In the genomic region with DNA sequence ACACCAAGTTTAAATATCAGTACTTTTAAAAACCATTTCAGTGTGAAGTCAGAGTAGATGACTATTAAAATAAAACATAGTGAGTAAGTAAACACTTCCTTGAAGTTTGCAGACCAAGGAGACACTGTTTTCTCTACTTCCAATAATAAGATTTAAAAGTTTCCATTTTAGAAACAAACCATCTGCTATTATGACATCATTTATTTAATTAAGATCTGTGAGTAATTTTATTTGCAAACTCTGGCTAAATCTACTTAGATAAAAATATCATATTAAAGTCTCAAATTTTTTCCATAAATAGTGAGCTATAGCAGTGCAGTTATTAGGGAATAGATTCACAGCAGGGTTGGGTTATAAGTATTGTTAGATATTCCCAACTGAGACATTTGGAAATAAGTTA, we compare ENCODE assay signal across 25 cellular contexts.
DNase-seq lines count a peak whose midpoint lies in the region; ATAC-seq, FAIRE-seq and TF ChIP-seq lines count a peak whose summit lies in the region.
"Had no signal": no experiment of that assay in that cellular context is flagged by ENCODE, and none has a peak within 500 bp of the region (broad histone marks: within the 10 kb centered on the region; RNA-seq: fewer than 3 reads in every experiment).

No MANE protein-coding gene starts in this region.

- H3K9me3 ChIP-seq in SK-N-SH, result no peaks in the 10 kb centered on the region
- H3K9me3 ChIP-seq in pancreas, result no peaks in the 10 kb centered on the region
- H3K9me3 ChIP-seq: A549; BLaER1 treated with 17β-estradiol and CSF1 and Interleukin-3, amounts not matched to agents 10 nM and 100 nM had no signal

- H3K4me3 ChIP-seq in SK-N-SH (ENCODE audit: low read depth in 2 of 2, low read length in 1 of 2), result no peak overlapping the region
- H3K4me3 ChIP-seq in pancreas, result no peak overlapping the region
- H3K4me3 ChIP-seq: A549; BLaER1 treated with 17β-estradiol and CSF1 and Interleukin-3, amounts not matched to agents 10 nM and 100 nM; GM12878 had no signal

- H3K36me3 ChIP-seq in SK-N-SH (replicated peaks in 1 of 2; ENCODE audit: control insufficient read depth in 1 of 2, insufficient read depth in 2 of 2, low read length in 1 of 2) (no peaks in the 10 kb centered on the region), pancreas (no peaks in the 10 kb centered on the region)
- H3K36me3 ChIP-seq: BLaER1 treated with 17β-estradiol and CSF1 and Interleukin-3, amounts not matched to agents 10 nM and 100 nM had no signal

- H3K9ac ChIP-seq in SK-N-SH, result no peak overlapping the region
- H3K9ac ChIP-seq: BLaER1 treated with 17β-estradiol and CSF1 and Interleukin-3, amounts not matched to agents 10 nM and 100 nM had no signal

- no peak for DNase-seq in SK-N-SH
- no peak for DNase-seq in pancreas
- DNase-seq in activated CD4-positive, alpha-beta T cell treated with anti-CD3 and anti-CD28 coated beads, Interleukin-2, amount 50 U/mL, for 1 hour, result no peak
- DNase-seq in activated CD4-positive, CD25-positive, alpha-beta regulatory T cell (lab: John Stamatoyannopoulos, UW), result no peak
- DNase-seq: AML-193; CD4-positive, alpha-beta memory T cell; CD4-positive, CD25-positive, alpha-beta regulatory T cell; CD8-positive, alpha-beta memory T cell; COR-L47; DMS 273 treated with DMSO at 0.1 percent for 48 hours; DMS153; DMS53; DMS79; DND-41; EL; GDM1 had no signal

- H2AFZ ChIP-seq in SK-N-SH (ENCODE audit: low read depth), result no peak overlapping the region

- TF ChIP-seq EP300 in SK-N-SH (IDR thresholded peaks at IDR 0.05; ENCODE audit: borderline replicate concordance in 1 of 2, low read depth in 1 of 2, low read length in 1 of 2), result no peak

- no peaks in the 10 kb centered on the region for H3F3A ChIP-seq in SK-N-SH (replicated peaks; ENCODE audit: insufficient read depth)

- H3K27ac ChIP-seq in SK-N-SH (ENCODE audit: low read depth in 2 of 2, low read length in 1 of 2) (no peak overlapping the region), pancreas (no peak overlapping the region)
- H3K27ac ChIP-seq: 22Rv1; A549; BLaER1 treated with 17β-estradiol and CSF1 and Interleukin-3, amounts not matched to agents 10 nM and 100 nM had no signal

- H3K4me1 ChIP-seq in SK-N-SH (ENCODE audit: control insufficient read depth in 1 of 2, insufficient read depth in 2 of 2, low read depth in 1 of 2, low read length in 1 of 2), result no peaks in the 10 kb centered on the region
- peaks cover 0 to 8% (median 0%) of the 10 kb centered on the region in 3 donors for H3K4me1 ChIP-seq in pancreas
- H3K4me1 ChIP-seq: A549; BLaER1 treated with 17β-estradiol and CSF1 and Interleukin-3, amounts not matched to agents 10 nM and 100 nM had no signal

- H3K4me2 ChIP-seq in SK-N-SH, result no peak overlapping the region
- H3K4me2 ChIP-seq: A549; BLaER1 treated with 17β-estradiol and CSF1 and Interleukin-3, amounts not matched to agents 10 nM and 100 nM had no signal

- CTCF ChIA-PET in SK-N-SH (lab: Yijun Ruan, JAX), result interaction anchor here (0.8 kb wide), 1 partner anchor 962 kb away, joined by 3 read pairs; no protein-coding TSS in a partner anchor

- no peaks in the 10 kb centered on the region for H3K9me2 ChIP-seq in SK-N-SH

- H4K20me1 ChIP-seq in SK-N-SH (ENCODE audit: insufficient read depth), result no peaks in the 10 kb centered on the region
- H4K20me1 ChIP-seq: BLaER1 treated with 17β-estradiol and CSF1 and Interleukin-3, amounts not matched to agents 10 nM and 100 nM had no signal

- ATAC-seq in SK-N-SH treated with all-trans-retinoic acid at 6 μM for 48 hours, result no peak
- ATAC-seq in pancreas, result peak in 3 of 4 donors; percentile 35 to 38 (median 37)
- ATAC-seq: A549, GM12878 had no signal

- no peak for TF ChIP-seq RAD21 in SK-N-SH (IDR thresholded peaks at IDR 0.05; ENCODE audit: low read length)

- FAIRE-seq in endometrium (lab: Jason Lieb, UNC), result peak; percentile 74
- peak; percentile 70 for FAIRE-seq in islet of Langerhans (lab: Jason Lieb, UNC)
- FAIRE-seq in pancreas (lab: Jason Lieb, UNC), result peak; percentile 59
- FAIRE-seq: A549, GM12878, GM12892, GM18507 had no signal

- H3K79me2 ChIP-seq in SK-N-SH (ENCODE audit: insufficient read depth), result no peaks in the 10 kb centered on the region

- POLR2A ChIA-PET in SK-N-SH (lab: Yijun Ruan, JAX), result no interaction called here

- H3K27me3 ChIP-seq in SK-N-SH (ENCODE audit: insufficient read depth) (no peaks in the 10 kb centered on the region), pancreas (no peaks in the 10 kb centered on the region)
- H3K27me3 ChIP-seq: BLaER1 treated with 17β-estradiol and CSF1 and Interleukin-3, amounts not matched to agents 10 nM and 100 nM had no signal

- intact Hi-C loops in pancreas (cut with DNase I), result no loop called here

- TF ChIP-seq CTCF in SK-N-SH (IDR thresholded peaks at IDR 0.05) (no peak), pancreas (IDR thresholded peaks at IDR 0.05) (no peak)

TF ChIP-seq in SK-N-SH treated with all-trans-retinoic acid at 6 μM for 48 hours, 23 proteins besides CTCF, POLR2A, EP300 and RAD21 (continues in another document):
- no peak for TF ChIP-seq ESRRG (CRISPR knock-in tag; IDR thresholded peaks at IDR 0.05)
- TF ChIP-seq ZNF70 (CRISPR knock-in tag; IDR thresholded peaks at IDR 0.05), result no peak
- TF ChIP-seq ZNF565 (CRISPR knock-in tag; conservative IDR thresholded peaks at IDR 0.05; ENCODE audit: low read depth), result no peak
- no peak for TF ChIP-seq RARB (CRISPR knock-in tag; IDR thresholded peaks at IDR 0.05)
- TF ChIP-seq ZFP30 (CRISPR knock-in tag; IDR thresholded peaks at IDR 0.05), result no peak
- peak; percentile 93 for TF ChIP-seq ISL1 (CRISPR knock-in tag; IDR thresholded peaks at IDR 0.05)
- TF ChIP-seq TOX (CRISPR knock-in tag; IDR thresholded peaks at IDR 0.05; ENCODE audit: borderline replicate concordance), result no peak
- TF ChIP-seq, protein P1, sequence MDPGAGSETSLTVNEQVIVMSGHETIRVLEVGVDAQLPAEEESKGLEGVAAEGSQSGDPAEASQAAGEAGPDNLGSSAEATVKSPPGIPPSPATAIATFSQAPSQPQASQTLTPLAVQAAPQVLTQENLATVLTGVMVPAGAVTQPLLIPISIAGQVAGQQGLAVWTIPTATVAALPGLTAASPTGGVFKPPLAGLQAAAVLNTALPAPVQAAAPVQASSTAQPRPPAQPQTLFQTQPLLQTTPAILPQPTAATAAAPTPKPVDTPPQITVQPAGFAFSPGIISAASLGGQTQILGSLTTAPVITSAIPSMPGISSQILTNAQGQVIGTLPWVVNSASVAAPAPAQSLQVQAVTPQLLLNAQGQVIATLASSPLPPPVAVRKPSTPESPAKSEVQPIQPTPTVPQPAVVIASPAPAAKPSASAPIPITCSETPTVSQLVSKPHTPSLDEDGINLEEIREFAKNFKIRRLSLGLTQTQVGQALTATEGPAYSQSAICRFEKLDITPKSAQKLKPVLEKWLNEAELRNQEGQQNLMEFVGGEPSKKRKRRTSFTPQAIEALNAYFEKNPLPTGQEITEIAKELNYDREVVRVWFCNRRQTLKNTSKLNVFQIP (CRISPR knock-in tag; IDR thresholded peaks at IDR 0.05; ENCODE audit: borderline replicate concordance, low read depth), result no peak

TF ChIP-seq in SK-N-SH, 30 proteins besides CTCF, POLR2A, EP300 and RAD21:
- TF ChIP-seq JUND (IDR thresholded peaks at IDR 0.05), result no peak
- TF ChIP-seq, protein P2, sequence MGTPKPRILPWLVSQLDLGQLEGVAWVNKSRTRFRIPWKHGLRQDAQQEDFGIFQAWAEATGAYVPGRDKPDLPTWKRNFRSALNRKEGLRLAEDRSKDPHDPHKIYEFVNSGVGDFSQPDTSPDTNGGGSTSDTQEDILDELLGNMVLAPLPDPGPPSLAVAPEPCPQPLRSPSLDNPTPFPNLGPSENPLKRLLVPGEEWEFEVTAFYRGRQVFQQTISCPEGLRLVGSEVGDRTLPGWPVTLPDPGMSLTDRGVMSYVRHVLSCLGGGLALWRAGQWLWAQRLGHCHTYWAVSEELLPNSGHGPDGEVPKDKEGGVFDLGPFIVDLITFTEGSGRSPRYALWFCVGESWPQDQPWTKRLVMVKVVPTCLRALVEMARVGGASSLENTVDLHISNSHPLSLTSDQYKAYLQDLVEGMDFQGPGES (IDR thresholded peaks at IDR 0.05; ENCODE audit: low read depth, low read length), result no peak
